16 cellular contexts compared by ENCODE assay signal in the genomic region with DNA sequence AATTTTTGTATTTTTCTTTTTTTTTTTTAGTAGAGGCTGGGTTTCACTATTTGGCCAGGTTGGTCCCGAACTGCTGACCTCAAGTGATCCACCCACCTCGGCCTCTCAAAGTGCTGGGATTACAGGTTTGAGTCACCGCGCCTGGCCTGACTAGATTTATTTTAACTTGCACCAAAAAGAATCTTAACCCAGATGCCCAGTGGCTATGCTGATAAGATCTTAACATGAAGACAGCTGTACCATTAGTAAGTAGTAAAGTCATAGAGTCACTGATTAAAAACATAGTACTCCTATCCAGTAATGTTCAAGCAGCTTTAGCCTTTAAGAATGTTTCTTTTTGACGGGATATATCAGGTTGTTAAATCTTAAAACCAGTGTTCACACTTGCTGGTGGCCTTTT.
DNase-seq lines count a peak whose midpoint lies in the region; TF ChIP-seq lines count a peak whose summit lies in the region.
"Had no signal": no experiment of that assay in that cellular context is flagged by ENCODE, and none has a peak within 500 bp of the region (broad histone marks: within the 10 kb centered on the region; RNA-seq: fewer than 3 reads in every experiment).

No MANE protein-coding gene starts in this region.

- intact Hi-C loops in esophagus squamous epithelium (cut with DNase I): no loop called here

- TF ChIP-seq POLR2A in esophagus squamous epithelium (IDR thresholded peaks at IDR 0.05): no peak

- H3K4me3 ChIP-seq in HFF-Myc (replicated peaks; ENCODE audit: low read depth, low read length) (no peak overlapping the region), SJCRH30 (no peak overlapping the region), fibroblast of villous mesenchyme (ENCODE audit: low read depth, low read length) (no peak overlapping the region), esophagus squamous epithelium (no peak overlapping the region)
- H3K4me3 ChIP-seq: HAP-1 had no signal

- H3K27me3 ChIP-seq in SJCRH30 (no peaks in the 10 kb centered on the region), esophagus squamous epithelium (no peaks in the 10 kb centered on the region)

- no peak overlapping the region for H3K27ac ChIP-seq in SJCRH30
- no peak overlapping the region for H3K27ac ChIP-seq in esophagus squamous epithelium
- H3K27ac ChIP-seq: HL-60 had no signal

- DNase-seq in HFF-Myc (ENCODE audit: extremely low read depth, low read depth) (peak; percentile 26), SJCRH30 (peak; percentile 28 to 34), fibroblast of villous mesenchyme (ENCODE audit: low read depth) (peak; percentile 3), esophagus squamous epithelium (lab: John Stamatoyannopoulos, UW) (no peak), putamen (ENCODE audit: low spot score) (no peak), NCI-H1694 treated with DMSO at 0.1 percent for 48 hours (lab: John Stamatoyannopoulos, UW) (no peak)
- no peak for DNase-seq in activated naive CD4-positive, alpha-beta T cell treated with anti-CD3 and anti-CD28 coated beads, Interleukin-2, amount 50 U/mL, for 16 hours
- DNase-seq: Caco-2; CD4-positive, CD25-positive, alpha-beta regulatory T cell; NCI-H187 treated with DMSO at 0.1 percent for 48 hours; NCI-H446; NCI-H69; NK-92 treated with Interleukin-12 subunit alpha and Interleukin-12 subunit beta, amount 100 ng/mL, for 24 hours; RPMI8226 had no signal

- H3K36me3 ChIP-seq in SJCRH30: no peaks in the 10 kb centered on the region
- H3K36me3 ChIP-seq in esophagus squamous epithelium: no peaks in the 10 kb centered on the region
- H3K36me3 ChIP-seq: HAP-1 had no signal

- 55 to 84% methylated on average over 4 to 5 of the region's 5 CpGs for WGBS in esophagus squamous epithelium, 2 donors

- H3K9me3 ChIP-seq in SJCRH30 (replicated peaks) (no peaks in the 10 kb centered on the region), esophagus squamous epithelium (no peaks in the 10 kb centered on the region)
- H3K9me3 ChIP-seq: Caco-2, HAP-1 had no signal

- peaks cover 4% of the 10 kb centered on the region; the same call in 1 of the 2 replicates for H3K4me1 ChIP-seq in SJCRH30
- H3K4me1 ChIP-seq in esophagus squamous epithelium: no peaks in the 10 kb centered on the region
- H3K4me1 ChIP-seq: Caco-2, HAP-1 had no signal

- TF ChIP-seq CTCF in HFF-Myc (IDR thresholded peaks at IDR 0.05; ENCODE audit: low read depth, low read length, missing control alignments) (no peak), fibroblast of villous mesenchyme (IDR thresholded peaks at IDR 0.05; ENCODE audit: insufficient read depth, low read depth, low read length) (no peak), esophagus squamous epithelium (IDR thresholded peaks at IDR 0.05) (no peak)

Comparison
In these comparisons a context has a peak if more than half of its experiments do, and no peak if none do; other contexts are left out.
1. DNase-seq: peak in HFF-Myc (single experiment), SJCRH30 (2 of 2) and fibroblast of villous mesenchyme (single experiment); none in activated naive CD4-positive, alpha-beta T cell treated with anti-CD3 and anti-CD28 coated beads, Interleukin-2, amount 50 U/mL, for 16 hours (single experiment), esophagus squamous epithelium (single experiment), putamen (single experiment) and NCI-H1694 treated with DMSO at 0.1 percent for 48 hours (single experiment).